19 cellular contexts compared by ENCODE assay signal in the genomic region with DNA sequence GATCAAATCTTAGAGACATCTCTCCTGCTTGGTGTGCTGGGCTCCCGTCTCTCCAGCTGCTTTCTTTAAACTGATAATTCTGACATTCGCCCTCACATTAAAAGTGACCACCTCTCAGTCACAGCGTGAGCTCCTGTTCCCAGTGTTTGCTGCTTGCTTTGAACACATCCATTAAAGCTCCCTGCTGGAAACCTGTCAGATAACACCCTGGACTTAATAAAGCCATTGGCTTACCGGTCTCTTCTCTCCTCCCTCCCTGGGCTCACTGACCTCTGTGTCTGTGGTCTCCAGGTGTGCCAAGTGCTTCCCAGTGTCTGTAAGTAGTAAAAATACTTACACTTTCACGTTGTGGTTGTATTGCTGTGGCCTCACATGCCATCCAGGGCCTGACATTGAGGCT. TPM values are rescaled to one million over a fixed set of nuclear protein-coding genes. Genes with fewer than 3 reads are reported as not detected.
"Had no signal": no experiment of that assay in that cellular context is flagged by ENCODE, and none has a peak within 500 bp of the region (broad histone marks: within the 10 kb centered on the region; RNA-seq: fewer than 3 reads in every experiment).

No MANE protein-coding gene starts in this region.

RNA-seq across cellular contexts. Expression of a gene that starts 2.5 kb away (rescaled TPM):
- total RNA-seq: activated B cell treated with CpG ODN at 0.5 μM for 24 hours; activated CD4-positive, alpha-beta memory T cell treated with anti-CD3 and anti-CD28 coated beads for 36 hours; activated CD4-positive, alpha-beta T cell treated with anti-CD3 and anti-CD28 coated beads, Interleukin-2, amount 10 ng/mL, durations not matched to agents 24 days and 14 days; activated CD8-positive, alpha-beta memory T cell treated with anti-CD3 and anti-CD28 coated beads for 36 hours; activated CD8-positive, alpha-beta T cell treated with anti-CD3 and anti-CD28 coated beads for 36 hours; activated naive CD4-positive, alpha-beta T cell treated with anti-CD3 and anti-CD28 coated beads for 36 hours; activated naive CD8-positive, alpha-beta T cell treated with anti-CD3 and anti-CD28 coated beads for 36 hours; activated T-cell treated with anti-CD3 and anti-CD28 coated beads, Interleukin-2, amount 50 U/mL, for 4 hours; activated T-cell treated with anti-CD3 and anti-CD28 coated beads, Interleukin-2, amount 50 U/mL, for 72 hours; activated T-helper 1 cell treated with anti-CD3 and anti-CD28 coated beads, Interleukin-12 subunit alpha, Interleukin-12 subunit beta, Interleukin-2, Interleukin-4 antibody, amounts not matched to agents 30 ng/mL and 10 ng/mL and 1 ng/mL, durations not matched to agents 14 hours and 24 hours and 36 hours; adrenal gland; aorta; body of pancreas; breast epithelium; cardiac septum; chondrocyte had no signal
- polyA plus RNA-seq: adrenal gland, aorta had no signal

RNA-seq across cellular contexts. Expression of a gene that starts 35.7 kb away (rescaled TPM):
- total RNA-seq: activated B cell treated with CpG ODN at 0.5 μM for 24 hours; activated CD4-positive, alpha-beta memory T cell treated with anti-CD3 and anti-CD28 coated beads for 36 hours; activated CD4-positive, alpha-beta T cell treated with anti-CD3 and anti-CD28 coated beads, Interleukin-2, amount 10 ng/mL, durations not matched to agents 24 days and 14 days; activated CD8-positive, alpha-beta memory T cell treated with anti-CD3 and anti-CD28 coated beads for 36 hours; activated CD8-positive, alpha-beta T cell treated with anti-CD3 and anti-CD28 coated beads for 36 hours; activated naive CD4-positive, alpha-beta T cell treated with anti-CD3 and anti-CD28 coated beads for 36 hours; activated naive CD4-positive, alpha-beta T cell treated with anti-CD3 and anti-CD28 coated beads, Interleukin-2, amount 50 U/mL, for 72 hours; activated naive CD8-positive, alpha-beta T cell treated with anti-CD3 and anti-CD28 coated beads for 36 hours; activated T-cell treated with anti-CD3 and anti-CD28 coated beads, Interleukin-2, amount 50 U/mL, for 4 hours; activated T-cell treated with anti-CD3 and anti-CD28 coated beads, Interleukin-2, amount 50 U/mL, for 72 hours; activated T-helper 1 cell treated with anti-CD3 and anti-CD28 coated beads, Interleukin-12 subunit alpha, Interleukin-12 subunit beta, Interleukin-2, Interleukin-4 antibody, amounts not matched to agents 30 ng/mL and 10 ng/mL and 1 ng/mL, durations not matched to agents 14 hours and 24 hours and 36 hours; activated T-helper 17 cell treated with anti-CD3 and anti-CD28 coated beads, Interleukin-2, amount 50 U/mL, for 72 hours; adrenal gland; aorta; body of pancreas; breast epithelium; cardiac septum; chondrocyte had no signal
- polyA plus RNA-seq: adrenal gland, aorta had no signal

RNA-seq across cellular contexts. Expression of a gene that starts 55.0 kb away (rescaled TPM):
- total RNA-seq: activated B cell treated with CpG ODN at 0.5 μM for 24 hours; activated CD4-positive, alpha-beta memory T cell treated with anti-CD3 and anti-CD28 coated beads for 36 hours; activated CD4-positive, alpha-beta T cell treated with anti-CD3 and anti-CD28 coated beads, Interleukin-2, amount 10 ng/mL, durations not matched to agents 24 days and 14 days; activated CD8-positive, alpha-beta memory T cell treated with anti-CD3 and anti-CD28 coated beads for 36 hours; activated CD8-positive, alpha-beta T cell treated with anti-CD3 and anti-CD28 coated beads for 36 hours; activated naive CD4-positive, alpha-beta T cell treated with anti-CD3 and anti-CD28 coated beads for 36 hours; activated naive CD4-positive, alpha-beta T cell treated with anti-CD3 and anti-CD28 coated beads, Interleukin-2, amount 50 U/mL, for 72 hours; activated naive CD8-positive, alpha-beta T cell treated with anti-CD3 and anti-CD28 coated beads for 36 hours; activated T-cell treated with anti-CD3 and anti-CD28 coated beads, Interleukin-2, amount 50 U/mL, for 4 hours; activated T-cell treated with anti-CD3 and anti-CD28 coated beads, Interleukin-2, amount 50 U/mL, for 72 hours; activated T-helper 1 cell treated with anti-CD3 and anti-CD28 coated beads, Interleukin-12 subunit alpha, Interleukin-12 subunit beta, Interleukin-2, Interleukin-4 antibody, amounts not matched to agents 30 ng/mL and 10 ng/mL and 1 ng/mL, durations not matched to agents 14 hours and 24 hours and 36 hours; activated T-helper 17 cell treated with anti-CD3 and anti-CD28 coated beads, Interleukin-2, amount 50 U/mL, for 72 hours; adrenal gland; aorta; astrocyte; body of pancreas; breast epithelium; cardiac septum; chondrocyte had no signal
- polyA plus RNA-seq: adrenal gland, aorta had no signal
